17 cellular contexts compared by ENCODE assay signal in genomic region chr1:228669401-228669695, GRCh38.
DNase-seq lines count a peak whose midpoint lies in the region; ATAC-seq and TF ChIP-seq lines count a peak whose summit lies in the region.
"Had no signal": no experiment of that assay in that cellular context is flagged by ENCODE, and none has a peak within 500 bp of the region (broad histone marks: within the 10 kb centered on the region; RNA-seq: fewer than 3 reads in every experiment).

No MANE protein-coding gene starts in this region.

- H3K27me3 Mint-ChIP-seq in activated CD8-positive, alpha-beta T cell treated with anti-CD3 and anti-CD28 coated beads for 36 hours = no peaks in the 10 kb centered on the region
- no peaks in the 10 kb centered on the region for H3K27me3 Mint-ChIP-seq in T-helper 17 cell
- H3K27me3 Mint-ChIP-seq: CD4-positive, alpha-beta T cell had no signal

- no peaks in the 10 kb centered on the region for H3K4me1 Mint-ChIP-seq in activated CD8-positive, alpha-beta T cell treated with anti-CD3 and anti-CD28 coated beads for 36 hours (ENCODE audit: low read depth)
- no peaks in the 10 kb centered on the region for H3K4me1 Mint-ChIP-seq in T-helper 17 cell
- H3K4me1 Mint-ChIP-seq: IgD-negative memory B cell had no signal

- DNase-seq in GM23248 = no peak
- DNase-seq in ascending aorta (ENCODE audit: low spot score in 2 of 2) = no peak
- DNase-seq in mesenchymal stem cell = no peak
- DNase-seq in stimulated activated CD4-positive, alpha-beta T cell treated with anti-CD3 and anti-CD28 coated beads, Interleukin-1b, Interleukin-23, amount 100 ng/mL, for 48 hours = no peak
- DNase-seq in stimulated activated CD4-positive, alpha-beta T cell treated with anti-CD3 and anti-CD28 coated beads, Interleukin-4, amount 100 ng/mL, for 1 hour = no peak
- DNase-seq in activated CD8-positive, alpha-beta T cell treated with anti-CD3 and anti-CD28 coated beads for 36 hours = no peak
- DNase-seq in T-helper 17 cell = no peak
- DNase-seq: BE2C; CD4-positive, alpha-beta T cell; DMS153; DMS79; GOT3; H7 had no signal

- no peaks in the 10 kb centered on the region for H3K9me3 Mint-ChIP-seq in activated CD8-positive, alpha-beta T cell treated with anti-CD3 and anti-CD28 coated beads for 36 hours
- H3K9me3 Mint-ChIP-seq: CD4-positive, alpha-beta T cell; HFFc6; IgD-negative memory B cell had no signal

- H3K36me3 Mint-ChIP-seq in activated CD8-positive, alpha-beta T cell treated with anti-CD3 and anti-CD28 coated beads for 36 hours (ENCODE audit: low read depth) = no peaks in the 10 kb centered on the region
- H3K36me3 Mint-ChIP-seq in T-helper 17 cell (ENCODE audit: low read depth) = no peaks in the 10 kb centered on the region

- no peak for ATAC-seq in activated CD8-positive, alpha-beta T cell treated with anti-CD3 and anti-CD28 coated beads for 36 hours
- no peak for ATAC-seq in T-helper 17 cell
- ATAC-seq: HCT116 had no signal

- peaks cover 17% of the 10 kb centered on the region for H3F3A ChIP-seq in GM23248 (ENCODE audit: insufficient read depth)

- H4K8ac ChIP-seq in mesenchymal stem cell (ENCODE audit: low read length) = no peak overlapping the region

- no peak overlapping the region for H3K14ac ChIP-seq in mesenchymal stem cell (ENCODE audit: low read length in 2 of 2)

- H3K9ac ChIP-seq in GM23248 (no peak overlapping the region), mesenchymal stem cell (ENCODE audit: low read length) (peak overlapping the region; percentile 6)

- in situ Hi-C loops in GM23248 (cut with MboI) = no loop called here

- no peaks in the 10 kb centered on the region for H3K79me2 ChIP-seq in GM23248 (ENCODE audit: insufficient read depth)

- H3K27ac Mint-ChIP-seq in activated CD8-positive, alpha-beta T cell treated with anti-CD3 and anti-CD28 coated beads for 36 hours = no peak overlapping the region
- H3K27ac Mint-ChIP-seq in T-helper 17 cell = no peak overlapping the region
- H3K27ac Mint-ChIP-seq: CD4-positive, alpha-beta T cell; HFFc6; IgD-negative memory B cell had no signal

- H3K4me2 ChIP-seq in GM23248 (ENCODE audit: unreplicated experiment) (peak overlapping the region; percentile 12), mesenchymal stem cell (ENCODE audit: low read length, poor library complexity, severe bottlenecking) (no peak overlapping the region)

- H2AK5ac ChIP-seq in mesenchymal stem cell (ENCODE audit: low read length, severe bottlenecking) = no peak overlapping the region

- H3K23ac ChIP-seq in mesenchymal stem cell (ENCODE audit: low read length in 2 of 2) = no peak overlapping the region

- H3K4me3 Mint-ChIP-seq in activated CD8-positive, alpha-beta T cell treated with anti-CD3 and anti-CD28 coated beads for 36 hours = no peak overlapping the region
- no peak overlapping the region for H3K4me3 Mint-ChIP-seq in T-helper 17 cell
- H3K4me3 Mint-ChIP-seq: CD4-positive, alpha-beta T cell; HFFc6; IgD-negative memory B cell had no signal

- H3K4me3 ChIP-seq in GM23248 (no peak overlapping the region), ascending aorta (no peak overlapping the region), mesenchymal stem cell (ENCODE audit: insufficient read depth in 1 of 2, low read depth in 1 of 2, low read length in 2 of 2) (no peak overlapping the region)

- no peak overlapping the region for H4K91ac ChIP-seq in mesenchymal stem cell (ENCODE audit: low read length)

- no peaks in the 10 kb centered on the region for H3K9me3 ChIP-seq in GM23248 (ENCODE audit: low read depth)
- no peaks in the 10 kb centered on the region for H3K9me3 ChIP-seq in ascending aorta
- no peaks in the 10 kb centered on the region for H3K9me3 ChIP-seq in mesenchymal stem cell (ENCODE audit: control insufficient read depth, low read length)
- no peaks in the 10 kb centered on the region for H3K9me3 ChIP-seq in T-helper 17 cell (ENCODE audit: control insufficient read depth, low read length, poor library complexity, severe bottlenecking)
- H3K9me3 ChIP-seq: BE2C had no signal

- peaks cover 12% of the 10 kb centered on the region for H3K4me1 ChIP-seq in GM23248 (ENCODE audit: insufficient read depth)
- H3K4me1 ChIP-seq in ascending aorta = peaks cover 5 to 17% of the 10 kb centered on the region in 2 donors
- no peaks in the 10 kb centered on the region for H3K4me1 ChIP-seq in mesenchymal stem cell (ENCODE audit: control insufficient read depth, insufficient read depth, low read depth, low read length)
- H3K4me1 ChIP-seq: BE2C had no signal

- no peaks in the 10 kb centered on the region for H4K20me1 ChIP-seq in GM23248 (ENCODE audit: insufficient read depth)

- H2BK5ac ChIP-seq in mesenchymal stem cell (ENCODE audit: low read depth, low read length, poor library complexity, severe bottlenecking) = no peak overlapping the region

- H2BK12ac ChIP-seq in mesenchymal stem cell (ENCODE audit: low read length in 2 of 2) = no peak overlapping the region

- H3K27me3 ChIP-seq in GM23248 (replicated peaks; ENCODE audit: insufficient read depth) (no peaks in the 10 kb centered on the region), ascending aorta (no peaks in the 10 kb centered on the region), mesenchymal stem cell (ENCODE audit: control insufficient read depth in 1 of 2, insufficient read depth in 1 of 2, low read length in 2 of 2) (no peaks in the 10 kb centered on the region)
- H3K27me3 ChIP-seq: BE2C had no signal

- no peak overlapping the region for H3K18ac ChIP-seq in mesenchymal stem cell (ENCODE audit: low read depth in 1 of 2, low read length in 2 of 2)

- H2BK120ac ChIP-seq in mesenchymal stem cell (ENCODE audit: low read depth, low read length) = no peak overlapping the region

- H3K9me2 ChIP-seq in GM23248 (ENCODE audit: insufficient read depth) = no peaks in the 10 kb centered on the region

- 64 to 72% methylated on average over 1 of the region's 1 CpG for WGBS in GM23248 (ENCODE audit: low coverage in 1 of 2, low lambda C conversion rate in 2 of 2, missing lambda C conversion rate in 2 of 2), 2 experiments
- WGBS in mesenchymal stem cell = 100% methylated on average over 1 of the region's 1 CpG

- no peak overlapping the region for H3K4ac ChIP-seq in mesenchymal stem cell (ENCODE audit: low read depth in 1 of 2, low read length in 2 of 2)

- no peak for TF ChIP-seq CTCF in ascending aorta (IDR thresholded peaks at IDR 0.05)
- no peak for TF ChIP-seq CTCF in activated CD8-positive, alpha-beta T cell treated with anti-CD3 and anti-CD28 coated beads for 36 hours (IDR thresholded peaks at IDR 0.05)

- CTCF ChIA-PET in activated CD8-positive, alpha-beta T cell treated with anti-CD3 and anti-CD28 coated beads for 36 hours (lab: Charles Lee) = interaction anchor here (1.3 to 3.2 kb wide), 3 partner anchors 67 to 585 kb away, joined by 3 to 27 read pairs (median 4); no protein-coding TSS in a partner anchor

- H3K36me3 ChIP-seq in GM23248 (ENCODE audit: low read depth) (no peaks in the 10 kb centered on the region), ascending aorta (no peaks in the 10 kb centered on the region), mesenchymal stem cell (ENCODE audit: control insufficient read depth in 1 of 2, insufficient read depth in 2 of 2, low read depth in 1 of 2, low read length in 2 of 2) (no peaks in the 10 kb centered on the region)
- H3K36me3 ChIP-seq: BE2C had no signal

- H3K79me1 ChIP-seq in mesenchymal stem cell (replicated peaks; ENCODE audit: low read length, poor library complexity, severe bottlenecking) = no peaks in the 10 kb centered on the region

- intact Hi-C loops in ascending aorta (cut with DNase I) = loop anchor here (2.0 kb wide), 1 partner anchor 65 kb away; the partner anchor contains the start of gene RHOU
- intact Hi-C loops in activated CD8-positive, alpha-beta T cell treated with anti-CD3 and anti-CD28 coated beads for 36 hours (cut with micrococcal nuclease) = no loop called here

- peak overlapping the region; percentile 49 for H2AFZ ChIP-seq in GM23248
- H2AFZ ChIP-seq in mesenchymal stem cell (ENCODE audit: low read depth, low read length) = no peak overlapping the region

- H2BK15ac ChIP-seq in mesenchymal stem cell (ENCODE audit: low read depth, poor library complexity, severe bottlenecking) = no peak overlapping the region

- POLR2A ChIA-PET in activated CD8-positive, alpha-beta T cell treated with anti-CD3 and anti-CD28 coated beads for 36 hours (lab: Charles Lee) = no interaction called here

- peak overlapping the region; percentile 43 for H3K27ac ChIP-seq in GM23248
- H3K27ac ChIP-seq in ascending aorta = peak overlapping the region; percentile 83 to 88
- no peak overlapping the region for H3K27ac ChIP-seq in mesenchymal stem cell (ENCODE audit: low read length, poor library complexity, severe bottlenecking)
- H3K27ac ChIP-seq: C4-2B had no signal
